Comparison of ENCODE assay signal across 19 cellular contexts in the genomic region with DNA sequence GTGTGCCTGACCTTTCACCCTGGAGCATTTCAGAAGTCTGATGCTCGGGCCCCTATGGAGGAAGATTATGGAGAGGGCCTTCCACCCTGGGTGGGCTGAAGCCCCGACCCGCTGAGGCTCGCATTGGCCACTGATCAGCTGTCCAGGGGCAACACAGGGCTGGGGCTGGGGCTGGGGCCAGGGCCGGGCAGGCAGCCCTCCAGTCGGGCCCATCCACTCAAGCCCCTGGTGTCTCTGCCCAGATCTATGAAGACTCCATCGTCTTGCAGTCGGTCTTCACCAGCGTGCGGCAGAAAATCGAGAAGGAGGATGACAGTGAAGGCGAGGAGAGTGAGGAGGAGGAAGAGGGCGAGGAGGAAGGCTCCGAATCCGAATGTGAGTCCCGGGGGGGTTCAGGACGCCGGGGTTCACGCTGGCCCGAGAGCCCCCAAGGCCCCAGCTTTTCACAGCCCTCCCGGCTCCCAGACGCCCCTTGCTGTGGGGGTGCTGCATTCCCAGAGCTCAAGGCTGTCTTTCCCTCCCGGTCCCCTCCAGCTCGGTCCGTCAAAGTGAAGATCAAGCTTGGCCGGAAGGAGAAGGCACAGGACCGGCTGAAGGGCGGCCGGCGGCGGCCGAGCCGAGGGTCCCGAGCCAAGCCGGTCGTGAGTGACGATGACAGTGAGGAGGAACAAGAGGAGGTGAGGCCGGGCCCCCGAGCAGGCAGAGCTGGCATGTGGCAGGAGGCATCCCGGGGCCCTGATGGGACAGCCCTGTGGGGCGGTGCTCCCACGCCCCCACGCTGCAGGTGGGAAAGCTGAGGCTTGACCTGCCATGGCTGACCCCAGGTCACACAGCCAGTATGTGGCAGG.
"Had no signal": no experiment of that assay in that cellular context is flagged by ENCODE, and none has a peak within 500 bp of the region (broad histone marks: within the 10 kb centered on the region; RNA-seq: fewer than 3 reads in every experiment).

No MANE protein-coding gene starts in this region.

- H3K36me3 ChIP-seq: uterus had no signal

- H3K4me1 ChIP-seq: foreskin keratinocyte, heart left ventricle, psoas muscle, upper lobe of left lung, uterus had no signal

- DNase-seq: effector memory CD4-positive, alpha-beta T cell; foreskin keratinocyte; heart left ventricle; hippocampal formation; mammary epithelial cell; naive B cell; psoas muscle; retina; right lobe of liver; spleen; stimulated activated CD4-positive, alpha-beta T cell treated with anti-CD3 and anti-CD28 coated beads, Interleukin-15, amount 100 ng/mL, for 24 hours; stimulated activated CD4-positive, alpha-beta T cell treated with anti-CD3 and anti-CD28 coated beads, Interleukin-1b, Interleukin-23, amount 100 ng/mL, for 48 hours; stimulated activated CD4-positive, alpha-beta T cell treated with anti-CD3 and anti-CD28 coated beads, Interleukin-4, amount 100 ng/mL, for 24 hours; tibial artery; uterus had no signal

- FAIRE-seq: endometrium had no signal

- H3K4me3 ChIP-seq: heart left ventricle, psoas muscle, right lobe of liver, spleen, tibial artery, upper lobe of left lung, uterus had no signal

- ATAC-seq: foreskin keratinocyte; heart left ventricle; stimulated activated memory B cell treated with anti-CD40 and anti-IgM and Interleukin-4, amounts not matched to agents 10 μg/mL and 1 μg/mL and 100 μg/mL, for 72 hours had no signal

- H3K27ac ChIP-seq: epithelial cell of prostate, foreskin keratinocyte, heart left ventricle, psoas muscle, right lobe of liver, spleen, tibial artery, upper lobe of left lung, uterus had no signal

- H3K9me3 ChIP-seq: heart left ventricle, psoas muscle, right lobe of liver, spleen, tibial artery, upper lobe of left lung, uterus had no signal

- H3K27me3 ChIP-seq: foreskin keratinocyte, heart left ventricle, right lobe of liver, spleen, tibial artery, upper lobe of left lung, uterus had no signal
